ENCODE assay signal across 1 cellular context in genomic region chr6:82924799-82925535, GRCh38.
TF ChIP-seq lines count a peak whose summit lies in the region.

No MANE protein-coding gene starts in this region.

TF ChIP-seq in H1, 55 proteins besides CTCF, POLR2A, EP300 and RAD21:
- TF ChIP-seq HDAC2 (IDR thresholded peaks at IDR 0.05; ENCODE audit: borderline replicate concordance in 1 of 2, low read depth in 2 of 2, low read length in 2 of 2) (no peak), MAFK (IDR thresholded peaks at IDR 0.05; ENCODE audit: low read depth, low read length) (peak; percentile 72)
